12 cellular contexts compared by ENCODE assay signal in the genomic region with DNA sequence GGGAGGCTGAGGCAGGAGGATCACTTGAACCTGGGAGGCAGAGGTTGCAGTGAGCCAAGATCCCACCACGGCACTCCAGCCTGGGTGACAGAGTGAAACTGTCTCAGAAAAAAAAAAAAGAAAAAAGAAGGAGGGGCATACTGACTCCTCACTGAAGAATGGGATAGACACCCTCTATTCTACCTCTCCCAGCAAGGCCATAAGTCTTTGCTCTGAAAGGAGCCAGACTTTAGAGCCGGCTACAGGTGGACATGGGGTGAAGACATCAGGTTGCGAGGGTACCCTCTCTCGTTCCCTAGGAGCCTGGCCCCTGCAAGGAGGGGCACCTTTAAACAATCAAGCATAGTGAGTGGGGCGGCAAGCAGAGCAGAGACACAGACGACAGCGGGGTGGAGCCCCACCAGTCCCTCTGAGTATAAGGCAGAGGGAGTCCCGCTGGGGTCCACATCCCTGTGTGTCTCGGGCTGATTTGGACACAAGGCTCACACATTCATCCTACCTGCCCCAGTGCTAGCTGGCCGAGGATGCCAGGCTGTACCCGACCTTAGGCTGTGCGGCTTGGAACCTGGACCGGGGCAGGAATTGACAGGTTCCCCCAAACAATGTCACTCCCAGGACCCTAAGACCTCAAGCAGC. TPM values are rescaled to one million over a fixed set of nuclear protein-coding genes. Genes with fewer than 3 reads are reported as not detected.
DNase-seq lines count a peak whose midpoint lies in the region; ATAC-seq and TF ChIP-seq lines count a peak whose summit lies in the region.
"Had no signal": no experiment of that assay in that cellular context is flagged by ENCODE, and none has a peak within 500 bp of the region (broad histone marks: within the 10 kb centered on the region; RNA-seq: fewer than 3 reads in every experiment).

No MANE protein-coding gene starts in this region.

- H4K8ac ChIP-seq in H9 (replicated peaks; ENCODE audit: insufficient read length, low read depth, low read length) = no peak overlapping the region

- no peak overlapping the region for H2AFZ ChIP-seq in H9 (ENCODE audit: low read length)

- H3K4me3 ChIP-seq in iPS-11a (ENCODE audit: low read depth, low read length) (peak overlapping the region; percentile 28), spleen (peak overlapping the region in 2 of 8 donors; percentile 30 to 68), ascending aorta (peak overlapping the region in 1 of 2 donors; percentile 76)
- H3K4me3 ChIP-seq: K562, SJCRH30 had no signal

- no peak overlapping the region for H3K23ac ChIP-seq in H9 (ENCODE audit: insufficient read length, low read depth, low read length)

- no peaks in the 10 kb centered on the region for H3K79me1 ChIP-seq in H9 (ENCODE audit: insufficient read depth, low read depth, low read length, poor library complexity, severe bottlenecking)

- H3K14ac ChIP-seq in H9 (ENCODE audit: insufficient read depth, low read length) = no peak overlapping the region

- H3K36me3 ChIP-seq in spleen (peaks cover 8 to 37% (median 32%) of the 10 kb centered on the region in 6 donors), ascending aorta (peaks cover 29 to 30% of the 10 kb centered on the region in 2 donors)

- H3K18ac ChIP-seq in H9 (ENCODE audit: insufficient read length, low read depth, low read length) = no peak overlapping the region

- H3K4me1 ChIP-seq in H9 (ENCODE audit: insufficient read depth, low read length) (no peaks in the 10 kb centered on the region; the same call in 1 of the 2 replicates), spleen (peaks cover 0 to 59% (median 24%) of the 10 kb centered on the region in 6 donors), ascending aorta (peaks cover 0 to 6% of the 10 kb centered on the region in 2 donors)

- no peak overlapping the region for H3K9ac ChIP-seq in H9 (ENCODE audit: extremely low read depth, insufficient read length, low read length)

- H2BK15ac ChIP-seq in H9 (ENCODE audit: low read depth, low read length) = no peak overlapping the region

- no peak overlapping the region for H4K91ac ChIP-seq in H9 (ENCODE audit: insufficient read length, low read depth, low read length)

- H2BK120ac ChIP-seq in H9 (ENCODE audit: low read depth, low read length, poor library complexity, severe bottlenecking) = no peak overlapping the region

- H3K79me2 ChIP-seq in H9 (ENCODE audit: insufficient read depth, low read length) = no peaks in the 10 kb centered on the region

- no peaks in the 10 kb centered on the region for H4K20me1 ChIP-seq in H9 (ENCODE audit: control insufficient read depth, insufficient read depth, insufficient read length)

- H4K5ac ChIP-seq in H9 (ENCODE audit: insufficient read length, low read depth, low read length) = no peak overlapping the region

- WGBS in H9 (ENCODE audit: extremely low coverage, insufficient read length, low lambda C conversion rate) = no CpG with 5 or more reads among the region's 13 CpGs
- WGBS in spleen, 5 donors = 71 to 94% (median 85%) methylated on average over 13 of the region's 13 CpGs

- POLR2A ChIA-PET in T-cell (lab: Charles Lee) = no interaction called here

- H3K27ac ChIP-seq in H9 (ENCODE audit: insufficient read length, low read depth, low read length) = no peak overlapping the region
- H3K27ac ChIP-seq in spleen = no peak overlapping the region
- no peak overlapping the region for H3K27ac ChIP-seq in ascending aorta
- H3K27ac ChIP-seq: SJCRH30 had no signal

- DNase-seq in H9 = no peak
- DNase-seq in T-cell = no peak
- peak; percentile 66 for DNase-seq in spleen
- DNase-seq in activated CD8-positive, alpha-beta memory T cell treated with anti-CD3 and anti-CD28 coated beads, Interleukin-2, amount 50 U/mL, for 48 hours = no peak
- DNase-seq in ascending aorta (ENCODE audit: low spot score in 2 of 2) = no peak
- DNase-seq in amniotic stem cell (lab: John Stamatoyannopoulos, UW) = no peak
- DNase-seq: activated CD4-positive, alpha-beta memory T cell treated with anti-CD3 and anti-CD28 coated beads for 36 hours; DMS79 treated with DMSO at 0.1 percent for 48 hours had no signal

- H3K4me2 ChIP-seq in H9 (ENCODE audit: insufficient read depth, insufficient read length, low read length) = peak overlapping the region; percentile 74

- no peak overlapping the region for H2BK12ac ChIP-seq in H9 (ENCODE audit: insufficient read length, low read depth, low read length)

- no peak overlapping the region for H2BK20ac ChIP-seq in H9 (ENCODE audit: low read depth, low read length, poor library complexity, severe bottlenecking)

- H3K4me1 Mint-ChIP-seq in H9 (peaks cover 19 to 20% of the 10 kb centered on the region in 2 experiments), T-cell (peaks cover 6 to 11% (median 9%) of the 10 kb centered on the region in 3 donors)

- H2BK5ac ChIP-seq in H9 (ENCODE audit: insufficient read length, low read length) = no peak overlapping the region

- peak overlapping the region; percentile 73 to 77 for H3K4me3 Mint-ChIP-seq in H9
- peak overlapping the region in 2 of 3 donors; percentile 31 to 61 for H3K4me3 Mint-ChIP-seq in T-cell
- H3K4me3 Mint-ChIP-seq: activated CD4-positive, alpha-beta memory T cell treated with anti-CD3 and anti-CD28 coated beads for 36 hours had no signal

- CTCF ChIA-PET in T-cell (lab: Charles Lee) = interaction anchor here (0.6 to 1.4 kb wide), 2 partner anchors 31 kb away, joined by 3 to 10 read pairs; no protein-coding TSS in a partner anchor

- no peak overlapping the region for H3T11ph ChIP-seq in H9 (ENCODE audit: low read length)

- no peak overlapping the region for H3K4ac ChIP-seq in H9 (ENCODE audit: low read depth, low read length)

- intact Hi-C loops in spleen (cut with DNase I; ENCODE audit: low total_unique reads) (no loop called here), ascending aorta (cut with DNase I) (no loop called here)

- no peak for TF ChIP-seq POLR2A in spleen (IDR thresholded peaks at IDR 0.05)

- H3K27ac Mint-ChIP-seq in H9 = no peak overlapping the region
- H3K27ac Mint-ChIP-seq in T-cell = no peak overlapping the region
- H3K27ac Mint-ChIP-seq: activated CD4-positive, alpha-beta memory T cell treated with anti-CD3 and anti-CD28 coated beads for 36 hours had no signal

- H3K36me3 Mint-ChIP-seq in H9 (ENCODE audit: insufficient read depth in 1 of 3, low read depth in 3 of 3) = peaks cover 21 to 36% (median 29%) of the 10 kb centered on the region in 3 experiments
- peaks cover 20% of the 10 kb centered on the region for H3K36me3 Mint-ChIP-seq in T-cell

- H3K23me2 ChIP-seq in H9 (ENCODE audit: insufficient read length, low read depth, low read length, poor library complexity, severe bottlenecking) = peaks cover 11% of the 10 kb centered on the region

- no peak for TF ChIP-seq CTCF in H9 (conservative IDR thresholded peaks at IDR 0.05)
- TF ChIP-seq CTCF in spleen (IDR thresholded peaks at IDR 0.05 in 8 of 11, conservative IDR thresholded peaks at IDR 0.05 in 3 of 11) = no peak
- no peak for TF ChIP-seq CTCF in ascending aorta (IDR thresholded peaks at IDR 0.05)

- no peaks in the 10 kb centered on the region for H3K9me3 Mint-ChIP-seq in H9
- H3K9me3 Mint-ChIP-seq in T-cell = no peaks in the 10 kb centered on the region
- H3K9me3 Mint-ChIP-seq: activated CD4-positive, alpha-beta memory T cell treated with anti-CD3 and anti-CD28 coated beads for 36 hours had no signal

- H3K27me3 Mint-ChIP-seq in H9 (ENCODE audit: low read depth) = peaks cover 27% of the 10 kb centered on the region
- peaks cover 11 to 26% of the 10 kb centered on the region in 2 donors for H3K27me3 Mint-ChIP-seq in T-cell

- no peak overlapping the region for H3K56ac ChIP-seq in H9 (ENCODE audit: insufficient read length, low read depth, low read length)

- no peak for ATAC-seq in T-cell (replicated peaks in 1 of 4)
- ATAC-seq: K562 had no signal

- no peak overlapping the region for H2AK5ac ChIP-seq in H9 (ENCODE audit: insufficient read length, low read length)

- H3K27me3 ChIP-seq in H9 (ENCODE audit: insufficient read depth, low read length) (peaks cover 7% of the 10 kb centered on the region; the same call in 1 of the 2 replicates), spleen (replicated peaks in 1 of 7) (peaks cover 0 to 51% (median 16%) of the 10 kb centered on the region in 7 donors), ascending aorta (no peaks in the 10 kb centered on the region)
- H3K27me3 ChIP-seq: SJCRH30 had no signal

- no peaks in the 10 kb centered on the region for H3K9me3 ChIP-seq in H9 (ENCODE audit: control insufficient read depth, low read depth, low read length)
- H3K9me3 ChIP-seq in spleen = no peaks in the 10 kb centered on the region
- H3K9me3 ChIP-seq in ascending aorta = no peaks in the 10 kb centered on the region
- H3K9me3 ChIP-seq: SJCRH30 had no signal

RNA-seq across cellular contexts. Expression of a gene that starts 1.1 kb away (rescaled TPM):
- total RNA-seq in H9 (2021) (1.3 and 1.5 TPM in 2 replicates), T-cell (not detected), spleen (under 1 TPM in 1 of 7 donors, not detected in 6; 0.34 TPM), ascending aorta (not detected)
- polyA plus RNA-seq in spleen = under 1 TPM; 0.03 to 0.11 (median 0.06) TPM
- total RNA-seq: activated CD4-positive, alpha-beta memory T cell treated with anti-CD3 and anti-CD28 coated beads for 36 hours; K562; liver; SJCRH30 had no signal
- polyA plus RNA-seq: liver had no signal

RNA-seq across cellular contexts. Expression of a gene that starts 34.5 kb away (rescaled TPM):
- total RNA-seq in H9 (2021) (1,026 and 1,042 TPM in 2 replicates), T-cell (100 to 1,000 TPM; 293 to 412 (median 370) TPM), spleen (100 to 1,000 TPM; 333 to 543 (median 379) TPM), ascending aorta (313 TPM)
- polyA plus RNA-seq in spleen = 100 to 1,000 TPM; 156 to 250 (median 187) TPM
